Comparison of ENCODE assay signal across 8 cellular contexts in the genomic region with DNA sequence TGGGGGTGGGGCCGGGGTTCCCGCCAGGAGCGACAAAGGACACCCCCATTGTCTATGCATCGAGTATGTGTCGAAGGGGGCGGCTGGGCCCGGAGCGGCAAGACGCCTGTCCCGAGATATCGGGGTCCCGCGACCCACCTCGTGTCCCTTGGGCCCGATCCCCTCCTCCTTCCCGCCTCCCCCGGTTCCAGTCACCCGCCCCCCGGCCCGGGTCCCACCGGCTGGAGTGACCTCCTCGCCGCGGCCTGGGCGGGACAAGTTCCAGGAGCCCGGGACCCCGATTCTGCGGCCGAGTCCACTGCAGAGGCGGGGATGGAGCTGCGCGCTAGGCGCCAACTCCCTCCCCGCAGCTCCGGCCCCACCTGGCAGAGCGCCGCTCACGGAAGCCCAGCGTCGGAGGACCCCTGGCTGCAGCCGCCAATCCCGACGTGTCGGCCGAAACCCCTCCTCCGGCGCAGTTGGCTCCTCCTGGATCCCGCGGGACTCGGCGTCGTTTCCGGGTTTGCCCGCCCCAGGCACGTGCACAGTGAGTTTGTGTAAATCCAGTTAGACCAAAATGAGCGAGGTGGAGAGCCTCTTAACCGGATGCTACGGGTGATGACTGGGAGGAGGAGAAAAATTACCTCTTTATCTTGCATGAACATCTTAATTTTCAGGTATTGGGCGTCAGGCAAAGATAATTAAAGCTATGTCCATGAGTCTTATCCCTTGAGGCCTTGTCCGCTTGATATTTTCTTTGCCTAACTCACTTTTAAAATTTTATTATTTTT. TPM values are rescaled to one million over a fixed set of nuclear protein-coding genes. Genes with fewer than 3 reads are reported as not detected.
A peak's percentile ranks its signal among the peaks of the same experiment; 100 is the strongest.
DNase-seq lines count a peak whose midpoint lies in the region; ATAC-seq lines count a peak whose summit lies in the region.

A gene (minus strand): TSS at position 434 of the 770 bp plus-strand sequence. CDS start 493 bp downstream, outside the sequence.

- DNase-seq in GM04504 (ENCODE audit: low read depth) (peak; percentile 56), NCI-H69 (lab: John Stamatoyannopoulos, UW) (peak; percentile 98), dedifferentiated amniotic fluid mesenchymal stem cell (ENCODE audit: extremely low spot score) (peak; percentile 87), left lobe of liver (ENCODE audit: low spot score) (peak; percentile 90)
- DNase-seq in activated CD4-positive, alpha-beta T cell treated with anti-CD3 and anti-CD28 coated beads, Interleukin-2, amount 50 U/mL, for 24 hours (ENCODE audit: low read depth in 1 of 2, low spot score in 1 of 2) = peak; percentile 63 to 84
- peak; percentile 69 for DNase-seq in stimulated activated CD4-positive, alpha-beta T cell treated with anti-CD3 and anti-CD28 coated beads, Interleukin-2, amount 100 ng/mL, for 4 hours (ENCODE audit: low read depth)

- ATAC-seq in HG02981 (IDR thresholded peaks at IDR 0.05; ENCODE audit: unreplicated experiment) (peak; percentile 56), left lobe of liver (peak; percentile 58), GM18870 (IDR thresholded peaks at IDR 0.05; ENCODE audit: unreplicated experiment) (no peak)

RNA-seq across cellular contexts. Expression of the gene that starts here (rescaled TPM):
- total RNA-seq in left lobe of liver = 38.3 TPM
